8 cellular contexts compared by ENCODE assay signal in genomic region chr13:99033814-99034213, GRCh38. TPM values are rescaled to one million over a fixed set of nuclear protein-coding genes. Genes with fewer than 3 reads are reported as not detected.
DNase-seq lines count a peak whose midpoint lies in the region; ATAC-seq and TF ChIP-seq lines count a peak whose summit lies in the region.

No MANE protein-coding gene starts in this region.

- H3K4me2 ChIP-seq in DND-41 (ENCODE audit: insufficient read depth, low read length) (no peak overlapping the region), MM.1S (ENCODE audit: low read depth, low read length) (no peak overlapping the region)

- no peaks in the 10 kb centered on the region for H3K79me2 ChIP-seq in DND-41 (ENCODE audit: insufficient read depth, low read length)
- no peaks in the 10 kb centered on the region for H3K79me2 ChIP-seq in MM.1S (ENCODE audit: low read length)

- H3K9ac ChIP-seq in DND-41 (ENCODE audit: low read depth, low read length) (no peak overlapping the region), MM.1S (ENCODE audit: low read length) (no peak overlapping the region)

- H3K27me3 ChIP-seq in DND-41 (ENCODE audit: insufficient read depth, low read length, poor library complexity) (no peaks in the 10 kb centered on the region), MM.1S (replicated peaks; ENCODE audit: insufficient read depth, low read length) (no peaks in the 10 kb centered on the region), heart left ventricle (peaks cover 0 to 37% (median 0%) of the 10 kb centered on the region in 9 donors), spleen (replicated peaks in 1 of 7) (no peaks in the 10 kb centered on the region)
- H3K27me3 ChIP-seq in effector memory CD4-positive, alpha-beta T cell (replicated peaks; ENCODE audit: control insufficient read depth, insufficient read depth, low read length, poor library complexity, severe bottlenecking) = no peaks in the 10 kb centered on the region

- H3K4me3 Mint-ChIP-seq in WTC11 = no peak overlapping the region

- H3K4me3 ChIP-seq in DND-41 (ENCODE audit: low read depth in 1 of 2, low read length in 2 of 2) (no peak overlapping the region), MM.1S (ENCODE audit: low read length) (no peak overlapping the region), heart left ventricle (no peak overlapping the region), spleen (no peak overlapping the region)
- H3K4me3 ChIP-seq in effector memory CD4-positive, alpha-beta T cell (ENCODE audit: insufficient read depth, low read depth, low read length, poor library complexity, severe bottlenecking) = no peak overlapping the region

- intact Hi-C loops in heart left ventricle (cut with DNase I) = loop anchor here (2.0 to 10.0 kb wide), 11 partner anchors 57 to 357 kb away; partner anchors contain the start of gene DOCK9 (in 2 of the 10)
- intact Hi-C loops in spleen (cut with DNase I; ENCODE audit: low total_unique reads) = loop anchor here (10.0 kb wide), 1 partner anchor 189 kb away; no protein-coding TSS in a partner anchor

- peak; percentile 90 for ATAC-seq in DND-41 (ENCODE audit: insufficient read depth, low read depth)
- peak; percentile 68 for ATAC-seq in WTC11
- peak; percentile 63 to 80 (median 68) for ATAC-seq in heart left ventricle
- no peak for ATAC-seq in HG02678 (IDR thresholded peaks at IDR 0.05; ENCODE audit: unreplicated experiment)

- POLR2A ChIA-PET in WTC11 (lab: Charles Lee) = no interaction called here

- no peak overlapping the region for H3K27ac Mint-ChIP-seq in WTC11

- no peak for TF ChIP-seq POLR2A in heart left ventricle (IDR thresholded peaks at IDR 0.05)
- TF ChIP-seq POLR2A in spleen (IDR thresholded peaks at IDR 0.05) = no peak

- H3K27ac ChIP-seq in DND-41 (ENCODE audit: low read length) = no peak overlapping the region
- no peak overlapping the region for H3K27ac ChIP-seq in MM.1S (ENCODE audit: low read length)
- H3K27ac ChIP-seq in heart left ventricle = peak overlapping the region in 1 of 12 donors; percentile 12
- no peak overlapping the region for H3K27ac ChIP-seq in spleen
- no peak overlapping the region for H3K27ac ChIP-seq in effector memory CD4-positive, alpha-beta T cell (ENCODE audit: insufficient read depth, low read length, poor library complexity, severe bottlenecking)

- no peaks in the 10 kb centered on the region for H3F3A ChIP-seq in MM.1S (ENCODE audit: insufficient read depth, low read length)

- no peaks in the 10 kb centered on the region for H3K9me2 ChIP-seq in MM.1S (replicated peaks; ENCODE audit: insufficient read depth, low read length)

- H3K4me1 Mint-ChIP-seq in WTC11 = peaks cover 2% of the 10 kb centered on the region; the same call in 1 of the 2 replicates

- peak; percentile 77 for TF ChIP-seq CTCF in DND-41 (IDR thresholded peaks at IDR 0.05; ENCODE audit: borderline replicate concordance, extremely low read depth, low read length, poor library complexity, severe bottlenecking)
- TF ChIP-seq CTCF in MM.1S (IDR thresholded peaks at IDR 0.05; ENCODE audit: low read length) = peak; percentile 31
- no peak for TF ChIP-seq CTCF in WTC11 (IDR thresholded peaks at IDR 0.05)
- TF ChIP-seq CTCF in heart left ventricle (IDR thresholded peaks at IDR 0.05) = peak; percentile 43 to 75 (median 64)
- peak in 7 of 11 experiments; percentile 32 to 56 (median 42) for TF ChIP-seq CTCF in spleen (IDR thresholded peaks at IDR 0.05 in 8 of 11, conservative IDR thresholded peaks at IDR 0.05 in 3 of 11)

- H2AFZ ChIP-seq in DND-41 (ENCODE audit: low read depth, low read length) (no peak overlapping the region), MM.1S (ENCODE audit: low read length) (no peak overlapping the region)

- H3K27me3 Mint-ChIP-seq in WTC11 (ENCODE audit: low read depth) = no peaks in the 10 kb centered on the region

- H3K36me3 ChIP-seq in DND-41 (ENCODE audit: insufficient read depth, low read length) = no peaks in the 10 kb centered on the region
- H3K36me3 ChIP-seq in MM.1S (replicated peaks; ENCODE audit: insufficient read depth, low read length) = no peaks in the 10 kb centered on the region
- peaks cover 0 to 9% (median 0%) of the 10 kb centered on the region in 9 donors for H3K36me3 ChIP-seq in heart left ventricle
- no peaks in the 10 kb centered on the region for H3K36me3 ChIP-seq in spleen
- H3K36me3 ChIP-seq in effector memory CD4-positive, alpha-beta T cell (ENCODE audit: control insufficient read depth, insufficient read depth, low read length) = no peaks in the 10 kb centered on the region

- no peaks in the 10 kb centered on the region for H3K4me1 ChIP-seq in DND-41 (ENCODE audit: insufficient read depth, low read length)
- no peaks in the 10 kb centered on the region for H3K4me1 ChIP-seq in MM.1S (ENCODE audit: low read length)
- peaks cover 0 to 20% (median 0%) of the 10 kb centered on the region in 12 donors for H3K4me1 ChIP-seq in heart left ventricle
- H3K4me1 ChIP-seq in spleen = no peaks in the 10 kb centered on the region
- no peaks in the 10 kb centered on the region for H3K4me1 ChIP-seq in effector memory CD4-positive, alpha-beta T cell (ENCODE audit: control insufficient read depth, insufficient read depth, low read length, poor library complexity, severe bottlenecking)

- peaks cover 3% of the 10 kb centered on the region for H3K9me3 ChIP-seq in DND-41 (ENCODE audit: insufficient read depth, low read length, severe bottlenecking)
- no peaks in the 10 kb centered on the region for H3K9me3 ChIP-seq in MM.1S (replicated peaks; ENCODE audit: insufficient read depth, low read length)
- H3K9me3 ChIP-seq in heart left ventricle = peaks cover 0 to 10% (median 0%) of the 10 kb centered on the region in 12 donors
- peaks cover 0 to 16% (median 7%) of the 10 kb centered on the region in 8 donors for H3K9me3 ChIP-seq in spleen
- H3K9me3 ChIP-seq in effector memory CD4-positive, alpha-beta T cell (ENCODE audit: control insufficient read depth, low read length) = no peaks in the 10 kb centered on the region

- CTCF ChIA-PET in WTC11 (lab: Charles Lee) = interaction anchor here (0.6 to 2.1 kb wide), 20 partner anchors 10 to 239 kb away, joined by 3 to 7 read pairs (median 3); no protein-coding TSS in a partner anchor

- H4K20me1 ChIP-seq in DND-41 (ENCODE audit: insufficient read depth, low read length) (no peaks in the 10 kb centered on the region), MM.1S (ENCODE audit: insufficient read depth, low read length) (no peaks in the 10 kb centered on the region)

- peaks cover 21% of the 10 kb centered on the region for H3K9me3 Mint-ChIP-seq in WTC11

- H3K36me3 Mint-ChIP-seq in WTC11 = 0 out of 2 replicates have a peak, but pooled peaks cover 3% of the 10 kb centered on the region

- DNase-seq in DND-41 = no peak
- DNase-seq in MM.1S = no peak
- no peak for DNase-seq in WTC11 (ENCODE audit: low spot score)
- DNase-seq in heart left ventricle = no peak
- no peak for DNase-seq in spleen
- DNase-seq in amniotic stem cell (lab: John Stamatoyannopoulos, UW) = no peak
- DNase-seq in effector memory CD4-positive, alpha-beta T cell = no peak

TF ChIP-seq in WTC11, 78 proteins besides CTCF, POLR2A, EP300 and RAD21 (continues in another document):
- TF ChIP-seq SOX15 (CRISPR knock-in tag; IDR thresholded peaks at IDR 0.05) = no peak
- TF ChIP-seq GRHL2 (CRISPR knock-in tag; IDR thresholded peaks at IDR 0.05; ENCODE audit: insufficient replicate concordance, severe bottlenecking) = no peak
- no peak for TF ChIP-seq ZSCAN18 (CRISPR knock-in tag; IDR thresholded peaks at IDR 0.05)
- TF ChIP-seq, protein P1, sequence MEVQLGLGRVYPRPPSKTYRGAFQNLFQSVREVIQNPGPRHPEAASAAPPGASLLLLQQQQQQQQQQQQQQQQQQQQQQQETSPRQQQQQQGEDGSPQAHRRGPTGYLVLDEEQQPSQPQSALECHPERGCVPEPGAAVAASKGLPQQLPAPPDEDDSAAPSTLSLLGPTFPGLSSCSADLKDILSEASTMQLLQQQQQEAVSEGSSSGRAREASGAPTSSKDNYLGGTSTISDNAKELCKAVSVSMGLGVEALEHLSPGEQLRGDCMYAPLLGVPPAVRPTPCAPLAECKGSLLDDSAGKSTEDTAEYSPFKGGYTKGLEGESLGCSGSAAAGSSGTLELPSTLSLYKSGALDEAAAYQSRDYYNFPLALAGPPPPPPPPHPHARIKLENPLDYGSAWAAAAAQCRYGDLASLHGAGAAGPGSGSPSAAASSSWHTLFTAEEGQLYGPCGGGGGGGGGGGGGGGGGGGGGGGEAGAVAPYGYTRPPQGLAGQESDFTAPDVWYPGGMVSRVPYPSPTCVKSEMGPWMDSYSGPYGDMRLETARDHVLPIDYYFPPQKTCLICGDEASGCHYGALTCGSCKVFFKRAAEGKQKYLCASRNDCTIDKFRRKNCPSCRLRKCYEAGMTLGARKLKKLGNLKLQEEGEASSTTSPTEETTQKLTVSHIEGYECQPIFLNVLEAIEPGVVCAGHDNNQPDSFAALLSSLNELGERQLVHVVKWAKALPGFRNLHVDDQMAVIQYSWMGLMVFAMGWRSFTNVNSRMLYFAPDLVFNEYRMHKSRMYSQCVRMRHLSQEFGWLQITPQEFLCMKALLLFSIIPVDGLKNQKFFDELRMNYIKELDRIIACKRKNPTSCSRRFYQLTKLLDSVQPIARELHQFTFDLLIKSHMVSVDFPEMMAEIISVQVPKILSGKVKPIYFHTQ (CRISPR knock-in tag; IDR thresholded peaks at IDR 0.05) = no peak

RNA-seq across cellular contexts. Expression of gene DOCK9, which starts 56.0 kb away (rescaled TPM):
- total RNA-seq in WTC11 (2021) (35.0 to 36.6 TPM (median 36.0 TPM) in 3 replicates), heart left ventricle (100 to 1,000 TPM in 1 of 9 donors, 10 to 100 TPM in 8; 35.0 to 128 (median 45.2) TPM), spleen (10 to 100 TPM; 46.5 to 53.3 (median 48.3) TPM)
- polyA plus RNA-seq in heart left ventricle (10 to 100 TPM; 21.4 to 59.8 TPM), spleen (10 to 100 TPM in 1 of 3 donors, 1 to 10 TPM in 2; 6.9 to 14.9 (median 9.9) TPM)
